Comparison of ENCODE assay signal across 30 cellular contexts in the genomic region with DNA sequence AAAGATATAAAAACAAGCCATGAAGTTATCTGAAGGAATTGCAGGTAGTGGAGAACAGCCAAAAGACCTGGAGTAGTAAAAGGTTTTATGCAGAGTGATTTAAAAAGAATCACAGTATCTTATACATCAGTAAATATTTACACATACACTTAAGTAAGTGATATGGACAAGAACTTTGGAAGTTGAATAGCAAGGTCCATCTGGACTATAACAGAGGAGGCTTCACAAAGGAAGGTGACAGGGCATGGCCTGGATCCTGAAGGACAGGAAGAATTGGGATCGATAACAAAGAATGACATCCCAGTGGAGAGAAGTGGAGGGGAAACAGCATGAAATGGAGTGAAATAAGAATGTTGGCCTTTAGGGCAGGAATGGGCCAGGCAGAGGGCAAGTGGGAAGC. TPM values are rescaled to one million over a fixed set of nuclear protein-coding genes. Genes with fewer than 3 reads are reported as not detected.
DNase-seq lines count a peak whose midpoint lies in the region; ATAC-seq, FAIRE-seq and TF ChIP-seq lines count a peak whose summit lies in the region.
"Had no signal": no experiment of that assay in that cellular context is flagged by ENCODE, and none has a peak within 500 bp of the region (broad histone marks: within the 10 kb centered on the region; RNA-seq: fewer than 3 reads in every experiment).

No MANE protein-coding gene starts in this region.

- no peak for DNase-seq in A549 (ENCODE audit: low read depth in 1 of 2, low spot score in 1 of 2)
- no peak for DNase-seq in activated T-helper 1 cell treated with anti-CD3 and anti-CD28 coated beads, Interleukin-12 subunit alpha, Interleukin-12 subunit beta, Interleukin-2, Interleukin-4 antibody, amounts not matched to agents 30 ng/mL and 10 ng/mL and 1 ng/mL, durations not matched to agents 14 hours and 24 hours and 36 hours (ENCODE audit: low spot score)
- DNase-seq in RPMI8226: no peak
- no peak for DNase-seq in inferior parietal cortex (ENCODE audit: extremely low spot score)
- DNase-seq in NCI-H187 (lab: John Stamatoyannopoulos, UW): no peak
- DNase-seq: activated CD4-positive, alpha-beta T cell treated with anti-CD3 and anti-CD28 coated beads for 4 hours; activated CD8-positive, alpha-beta memory T cell treated with anti-CD3 and anti-CD28 coated beads, Interleukin-2, amount 10 ng/mL, durations not matched to agents 7 days and 5 days; caudate nucleus; CD4-positive, CD25-positive, alpha-beta regulatory T cell; dermis blood vessel endothelial cell; DMS153; esophagus squamous epithelium; foreskin melanocyte; GM23248; heart right ventricle; left cardiac atrium; mesendoderm; MV-4-11; NCI-H1436 treated with DMSO at 0.1 percent for 48 hours; NCI-H2107; NCI-H82; OCI-M1; upper lobe of right lung had no signal

- TF ChIP-seq CTCF in 22Rv1 (IDR thresholded peaks at IDR 0.05) (no peak), A549 (IDR thresholded peaks at IDR 0.05) (no peak), neutrophil (IDR thresholded peaks at IDR 0.05) (no peak)

- no peak for TF ChIP-seq POLR2A in A549 (IDR thresholded peaks at IDR 0.05; ENCODE audit: low read length)

- POLR2A ChIA-PET in A549 (lab: Yijun Ruan, JAX): no interaction called here

- WGBS in A549 (ENCODE audit: missing lambda C conversion rate): 96% methylated on average over 1 of the region's 1 CpG

- peaks cover 30% of the 10 kb centered on the region; the same call in 2 of the 3 replicates for H3K4me1 ChIP-seq in A549
- peaks cover 40 to 45% of the 10 kb centered on the region in 2 experiments for H3K4me1 ChIP-seq in neutrophil (ENCODE audit: control insufficient read depth in 1 of 2, insufficient read depth in 1 of 2, low read depth in 1 of 2, low read length in 1 of 2)

- H3K9me3 ChIP-seq in A549 (no peaks in the 10 kb centered on the region), neutrophil (no peaks in the 10 kb centered on the region)
- H3K9me3 ChIP-seq: esophagus squamous epithelium, heart right ventricle, upper lobe of right lung had no signal

- H3K27ac ChIP-seq in 22Rv1 (peak overlapping the region; percentile 14; the same call in 1 of the 2 replicates), A549 (no peak overlapping the region), neutrophil (peak overlapping the region; percentile 72)
- H3K27ac ChIP-seq: esophagus squamous epithelium, GM23248, KMS-11, upper lobe of right lung had no signal

- no peaks in the 10 kb centered on the region for H3K27me3 Mint-ChIP-seq in activated T-helper 1 cell treated with anti-CD3 and anti-CD28 coated beads, Interleukin-12 subunit alpha, Interleukin-12 subunit beta, Interleukin-2, Interleukin-4 antibody, amounts not matched to agents 30 ng/mL and 10 ng/mL and 1 ng/mL, durations not matched to agents 14 hours and 24 hours and 36 hours (ENCODE audit: insufficient read depth)
- H3K27me3 Mint-ChIP-seq: activated CD8-positive, alpha-beta memory T cell treated with anti-CD3 and anti-CD28 coated beads, Interleukin-2, amount 10 ng/mL, durations not matched to agents 7 days and 5 days; activated T-helper 17 cell treated with anti-CD3 and anti-CD28 coated beads, Interleukin-2, amount 50 U/mL, for 72 hours; CD4-positive, CD25-positive, alpha-beta regulatory T cell had no signal

- FAIRE-seq in A549 (lab: Jason Lieb, UNC): no peak

- peaks cover 60% of the 10 kb centered on the region for H3K4me1 Mint-ChIP-seq in activated T-helper 1 cell treated with anti-CD3 and anti-CD28 coated beads, Interleukin-12 subunit alpha, Interleukin-12 subunit beta, Interleukin-2, Interleukin-4 antibody, amounts not matched to agents 30 ng/mL and 10 ng/mL and 1 ng/mL, durations not matched to agents 14 hours and 24 hours and 36 hours (ENCODE audit: low read depth)

- ATAC-seq in A549: no peak
- ATAC-seq: activated CD8-positive, alpha-beta memory T cell treated with anti-CD3 and anti-CD28 coated beads, Interleukin-2, amount 10 ng/mL, durations not matched to agents 7 days and 5 days; activated naive CD4-positive, alpha-beta T cell treated with anti-CD3 and anti-CD28 coated beads, Interleukin-2, amount 50 U/mL, for 72 hours; activated T-helper 17 cell treated with anti-CD3 and anti-CD28 coated beads, Interleukin-2, amount 50 U/mL, for 72 hours; heart right ventricle; left cardiac atrium; Right ventricle myocardium inferior; upper lobe of right lung had no signal

- no peak overlapping the region for H3K4me3 ChIP-seq in A549
- no peak overlapping the region for H3K4me3 ChIP-seq in neutrophil (ENCODE audit: low read depth in 1 of 2, low read length in 1 of 2)
- H3K4me3 ChIP-seq: esophagus squamous epithelium, GM23248, upper lobe of right lung had no signal

- intact Hi-C loops in activated T-helper 1 cell treated with anti-CD3 and anti-CD28 coated beads, Interleukin-12 subunit alpha, Interleukin-12 subunit beta, Interleukin-2, Interleukin-4 antibody, amounts not matched to agents 30 ng/mL and 10 ng/mL and 1 ng/mL, durations not matched to agents 14 hours and 24 hours and 36 hours (cut with micrococcal nuclease): loop anchor here (1.0 to 10.0 kb wide), 5 partner anchors 47 to 259 kb away; partner anchors contain the start of gene TET2

- H3K9me3 Mint-ChIP-seq in activated T-helper 1 cell treated with anti-CD3 and anti-CD28 coated beads, Interleukin-12 subunit alpha, Interleukin-12 subunit beta, Interleukin-2, Interleukin-4 antibody, amounts not matched to agents 30 ng/mL and 10 ng/mL and 1 ng/mL, durations not matched to agents 14 hours and 24 hours and 36 hours: no peaks in the 10 kb centered on the region
- H3K9me3 Mint-ChIP-seq: activated naive CD4-positive, alpha-beta T cell treated with anti-CD3 and anti-CD28 coated beads, Interleukin-2, amount 50 U/mL, for 72 hours; activated T-helper 17 cell treated with anti-CD3 and anti-CD28 coated beads, Interleukin-2, amount 50 U/mL, for 72 hours; T-helper 2 cell treated with Interferon-gamma antibody and Interleukin-4, amounts not matched to agents 5 μg/mL and 100 μg/mL, for 36 hours had no signal

- CTCF ChIA-PET in A549 (lab: Yijun Ruan, JAX): no interaction called here

- no peak for TF ChIP-seq EP300 in A549 (IDR thresholded peaks at IDR 0.05)

- peaks cover 31% of the 10 kb centered on the region for H3K36me3 ChIP-seq in neutrophil
- H3K36me3 ChIP-seq: upper lobe of right lung had no signal

- no peak overlapping the region for H3K4me3 Mint-ChIP-seq in activated T-helper 1 cell treated with anti-CD3 and anti-CD28 coated beads, Interleukin-12 subunit alpha, Interleukin-12 subunit beta, Interleukin-2, Interleukin-4 antibody, amounts not matched to agents 30 ng/mL and 10 ng/mL and 1 ng/mL, durations not matched to agents 14 hours and 24 hours and 36 hours
- H3K4me3 Mint-ChIP-seq: activated CD8-positive, alpha-beta memory T cell treated with anti-CD3 and anti-CD28 coated beads, Interleukin-2, amount 10 ng/mL, durations not matched to agents 7 days and 5 days; CD4-positive, CD25-positive, alpha-beta regulatory T cell; T-helper 2 cell treated with Interferon-gamma antibody and Interleukin-4, amounts not matched to agents 5 μg/mL and 100 μg/mL, for 36 hours had no signal

- TF ChIP-seq RAD21 in A549 (conservative IDR thresholded peaks at IDR 0.05 in 1 of 2, IDR thresholded peaks at IDR 0.05 in 1 of 2): no peak

- H3K27ac Mint-ChIP-seq in activated T-helper 1 cell treated with anti-CD3 and anti-CD28 coated beads, Interleukin-12 subunit alpha, Interleukin-12 subunit beta, Interleukin-2, Interleukin-4 antibody, amounts not matched to agents 30 ng/mL and 10 ng/mL and 1 ng/mL, durations not matched to agents 14 hours and 24 hours and 36 hours: peak overlapping the region; percentile 9
- H3K27ac Mint-ChIP-seq: activated CD8-positive, alpha-beta memory T cell treated with anti-CD3 and anti-CD28 coated beads, Interleukin-2, amount 10 ng/mL, durations not matched to agents 7 days and 5 days; T-helper 2 cell treated with Interferon-gamma antibody and Interleukin-4, amounts not matched to agents 5 μg/mL and 100 μg/mL, for 36 hours had no signal

- no peaks in the 10 kb centered on the region for H3K27me3 ChIP-seq in neutrophil
- H3K27me3 ChIP-seq: esophagus squamous epithelium, heart right ventricle, upper lobe of right lung had no signal

- H3K36me3 Mint-ChIP-seq in activated T-helper 1 cell treated with anti-CD3 and anti-CD28 coated beads, Interleukin-12 subunit alpha, Interleukin-12 subunit beta, Interleukin-2, Interleukin-4 antibody, amounts not matched to agents 30 ng/mL and 10 ng/mL and 1 ng/mL, durations not matched to agents 14 hours and 24 hours and 36 hours (ENCODE audit: low read depth): peaks cover 44% of the 10 kb centered on the region

- H3K4me2 ChIP-seq in A549: peak overlapping the region; percentile 8; the same call in 1 of the 3 replicates
- H3K4me2 ChIP-seq: KMS-11 had no signal

TF ChIP-seq in A549, 52 proteins besides CTCF, POLR2A, EP300 and RAD21 (continues in another document):
- TF ChIP-seq FOSL2 (IDR thresholded peaks at IDR 0.05) (no peak), FOSL2 (CRISPR knock-in tag; IDR thresholded peaks at IDR 0.05) (no peak), ATOH8 (CRISPR knock-in tag; IDR thresholded peaks at IDR 0.05; ENCODE audit: low read depth) (no peak), HOXA7 (CRISPR knock-in tag; IDR thresholded peaks at IDR 0.05) (no peak), TFCP2L1 (CRISPR knock-in tag; IDR thresholded peaks at IDR 0.05) (no peak), KDM1A (IDR thresholded peaks at IDR 0.05; ENCODE audit: low read depth) (no peak), JUN (IDR thresholded peaks at IDR 0.05) (no peak), CBX8 (IDR thresholded peaks at IDR 0.05) (no peak), HDAC2 (IDR thresholded peaks at IDR 0.05) (no peak), BHLHE40 (IDR thresholded peaks at IDR 0.05; ENCODE audit: low read depth, low read length) (no peak), TP53 (CRISPR knock-in tag; IDR thresholded peaks at IDR 0.05) (no peak), ZFP36 (IDR thresholded peaks at IDR 0.05; ENCODE audit: borderline replicate concordance, partially characterized antibody) (no peak)

RNA-seq across cellular contexts. Expression of gene TET2, which starts 46.2 kb away (rescaled TPM):
- polyA plus RNA-seq in A549 (2011; rRNA removed): 6.6 and 7.1 TPM in 2 replicates
- polyA plus RNA-seq in A549 (2012; cell fraction: cytosol; rRNA removed): 1.1 and 1.2 TPM in 2 replicates
- polyA plus RNA-seq in A549 (2012; cell fraction: nucleus; rRNA removed): 1.0 and 1.1 TPM in 2 replicates
- 2.2 TPM in 3 replicates for polyA plus RNA-seq in A549 (2017; fragmentation: RNase III; extraction: RNeasy Plus Mini Kit Qiagen cat#74134 plus additional on column Dnase treatment)
- polyA minus RNA-seq in A549 (2011; rRNA and poly(A)+ RNA removed): 15.9 and 21.1 TPM in 2 replicates
- 28.7 and 28.8 TPM in 2 replicates for total RNA-seq in activated T-helper 1 cell treated with anti-CD3 and anti-CD28 coated beads, Interleukin-12 subunit alpha, Interleukin-12 subunit beta, Interleukin-2, Interleukin-4 antibody, amounts not matched to agents 30 ng/mL and 10 ng/mL and 1 ng/mL, durations not matched to agents 14 hours and 24 hours and 36 hours

Comparison
In these comparisons a context has a peak if more than half of its experiments do, and no peak if none do; other contexts are left out.
1. H3K27ac ChIP-seq: peak in 22Rv1 (single experiment) and neutrophil (single experiment); none in A549 (0 of 2).